In genomic region chr9:130518943-130519772, GRCh38 we compare ENCODE assay signal across 1 cellular context.
TF ChIP-seq lines count a peak whose summit lies in the region.

No MANE protein-coding gene starts in this region.

TF ChIP-seq in HCT116, 20 proteins besides CTCF, POLR2A, EP300 and RAD21:
- TF ChIP-seq EGR1 (IDR thresholded peaks at IDR 0.05; ENCODE audit: low read depth) (no peak), CEBPB (IDR thresholded peaks at IDR 0.05; ENCODE audit: low read depth) (no peak)
